ENCODE assay signal across 1 cellular context in the genomic region with DNA sequence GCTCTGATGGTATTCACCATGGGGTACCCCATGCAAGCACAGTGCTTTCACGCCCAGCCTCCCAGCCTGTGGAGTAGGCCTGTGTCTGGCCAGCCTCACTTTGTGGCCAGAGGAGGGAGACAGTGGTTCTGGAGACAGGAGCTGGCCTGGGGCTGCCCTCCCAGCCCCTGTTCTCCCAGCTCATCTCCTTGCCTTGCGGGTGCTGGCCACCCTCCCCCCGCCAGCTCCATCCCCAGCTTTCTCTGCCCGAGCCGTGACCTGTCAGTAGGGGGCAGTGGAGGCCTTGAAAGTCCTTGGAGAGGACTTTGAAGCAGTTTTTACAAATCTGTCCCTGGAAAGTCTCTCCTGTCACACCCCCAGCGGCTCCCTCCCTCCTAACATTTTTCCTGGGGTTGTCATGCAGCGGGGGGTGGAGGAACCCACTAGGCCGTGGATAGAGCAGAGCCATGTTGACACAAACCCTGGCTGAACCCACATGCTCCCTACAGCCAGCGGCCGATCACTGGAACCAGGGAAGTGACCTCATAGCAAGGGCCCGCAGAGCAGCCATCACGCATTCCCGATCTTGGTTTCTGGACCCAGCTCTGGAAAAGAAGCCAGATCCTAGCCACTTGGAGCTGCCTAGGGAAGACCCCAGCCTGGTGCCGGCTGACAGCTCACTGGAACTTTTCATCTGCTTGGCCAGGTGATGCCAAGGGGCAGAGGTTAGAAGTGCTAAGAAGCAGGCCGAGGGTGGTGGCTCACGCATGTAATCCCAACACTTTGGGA.
TF ChIP-seq lines count a peak whose summit lies in the region.

No MANE protein-coding gene starts in this region.

TF ChIP-seq in H1, 55 proteins besides CTCF, POLR2A, EP300 and RAD21 (continued from another document):
- TF ChIP-seq E2F6 (IDR thresholded peaks at IDR 0.05): no peak
- no peak for TF ChIP-seq NANOG (IDR thresholded peaks at IDR 0.05; ENCODE audit: insufficient read depth, low read depth, low read length, poor library complexity, severe bottlenecking)
- peak; percentile 63 for TF ChIP-seq ASH2L (IDR thresholded peaks at IDR 0.05; ENCODE audit: low read length)
- TF ChIP-seq CREB1 (IDR thresholded peaks at IDR 0.05): no peak
- no peak for TF ChIP-seq PHF8 (conservative IDR thresholded peaks at IDR 0.05; ENCODE audit: low read depth, low read length)
- TF ChIP-seq, protein P1, sequence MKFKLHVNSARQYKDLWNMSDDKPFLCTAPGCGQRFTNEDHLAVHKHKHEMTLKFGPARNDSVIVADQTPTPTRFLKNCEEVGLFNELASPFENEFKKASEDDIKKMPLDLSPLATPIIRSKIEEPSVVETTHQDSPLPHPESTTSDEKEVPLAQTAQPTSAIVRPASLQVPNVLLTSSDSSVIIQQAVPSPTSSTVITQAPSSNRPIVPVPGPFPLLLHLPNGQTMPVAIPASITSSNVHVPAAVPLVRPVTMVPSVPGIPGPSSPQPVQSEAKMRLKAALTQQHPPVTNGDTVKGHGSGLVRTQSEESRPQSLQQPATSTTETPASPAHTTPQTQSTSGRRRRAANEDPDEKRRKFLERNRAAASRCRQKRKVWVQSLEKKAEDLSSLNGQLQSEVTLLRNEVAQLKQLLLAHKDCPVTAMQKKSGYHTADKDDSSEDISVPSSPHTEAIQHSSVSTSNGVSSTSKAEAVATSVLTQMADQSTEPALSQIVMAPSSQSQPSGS (IDR thresholded peaks at IDR 0.05; ENCODE audit: low read length): peak; percentile 78; the same call in 1 of the 2 replicates
- TF ChIP-seq JUND (IDR thresholded peaks at IDR 0.05; ENCODE audit: low read length): peak; percentile 39; the same call in 1 of the 2 replicates
- TF ChIP-seq BRCA1 (IDR thresholded peaks at IDR 0.05; ENCODE audit: low read depth, low read length): no peak
- no peak for TF ChIP-seq CHD1 (IDR thresholded peaks at IDR 0.05; ENCODE audit: low read depth, low read length)
- TF ChIP-seq SIN3A (conservative IDR thresholded peaks at IDR 0.05 in 1 of 2, IDR thresholded peaks at IDR 0.05 in 1 of 2; ENCODE audit: low read depth in 1 of 2, low read length in 2 of 2): peak in 1 of 2 experiments; percentile 80; a peak in 2 of 4 replicates
- no peak for TF ChIP-seq HDAC6 (IDR thresholded peaks at IDR 0.05; ENCODE audit: low read depth, low read length)
- 0 out of 2 replicates have a peak, but pooled peaks have one; percentile 31 for TF ChIP-seq POU5F1 (IDR thresholded peaks at IDR 0.05; ENCODE audit: low read depth, low read length)
- no peak for TF ChIP-seq SUZ12 (IDR thresholded peaks at IDR 0.05; ENCODE audit: low read length)
- TF ChIP-seq, protein P2, sequence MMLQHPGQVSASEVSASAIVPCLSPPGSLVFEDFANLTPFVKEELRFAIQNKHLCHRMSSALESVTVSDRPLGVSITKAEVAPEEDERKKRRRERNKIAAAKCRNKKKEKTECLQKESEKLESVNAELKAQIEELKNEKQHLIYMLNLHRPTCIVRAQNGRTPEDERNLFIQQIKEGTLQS (IDR thresholded peaks at IDR 0.05; ENCODE audit: insufficient read depth, low read depth, low read length): no peak
- no peak for TF ChIP-seq SP2 (IDR thresholded peaks at IDR 0.05; ENCODE audit: low read length)
- TF ChIP-seq HDAC2 (IDR thresholded peaks at IDR 0.05; ENCODE audit: borderline replicate concordance in 1 of 2, low read depth in 2 of 2, low read length in 2 of 2): 0 out of 4 replicates have a peak, but pooled peaks of 1 of the 2 experiments have one; percentile 20
- TF ChIP-seq CTBP2 (IDR thresholded peaks at IDR 0.05; ENCODE audit: borderline replicate concordance, insufficient read depth, insufficient read length, low read length): peak; percentile 80
- peak; percentile 70; the same call in 1 of the 2 replicates for TF ChIP-seq RXRA (IDR thresholded peaks at IDR 0.05; ENCODE audit: insufficient read depth, low read depth, low read length)
- TF ChIP-seq, protein P3, sequence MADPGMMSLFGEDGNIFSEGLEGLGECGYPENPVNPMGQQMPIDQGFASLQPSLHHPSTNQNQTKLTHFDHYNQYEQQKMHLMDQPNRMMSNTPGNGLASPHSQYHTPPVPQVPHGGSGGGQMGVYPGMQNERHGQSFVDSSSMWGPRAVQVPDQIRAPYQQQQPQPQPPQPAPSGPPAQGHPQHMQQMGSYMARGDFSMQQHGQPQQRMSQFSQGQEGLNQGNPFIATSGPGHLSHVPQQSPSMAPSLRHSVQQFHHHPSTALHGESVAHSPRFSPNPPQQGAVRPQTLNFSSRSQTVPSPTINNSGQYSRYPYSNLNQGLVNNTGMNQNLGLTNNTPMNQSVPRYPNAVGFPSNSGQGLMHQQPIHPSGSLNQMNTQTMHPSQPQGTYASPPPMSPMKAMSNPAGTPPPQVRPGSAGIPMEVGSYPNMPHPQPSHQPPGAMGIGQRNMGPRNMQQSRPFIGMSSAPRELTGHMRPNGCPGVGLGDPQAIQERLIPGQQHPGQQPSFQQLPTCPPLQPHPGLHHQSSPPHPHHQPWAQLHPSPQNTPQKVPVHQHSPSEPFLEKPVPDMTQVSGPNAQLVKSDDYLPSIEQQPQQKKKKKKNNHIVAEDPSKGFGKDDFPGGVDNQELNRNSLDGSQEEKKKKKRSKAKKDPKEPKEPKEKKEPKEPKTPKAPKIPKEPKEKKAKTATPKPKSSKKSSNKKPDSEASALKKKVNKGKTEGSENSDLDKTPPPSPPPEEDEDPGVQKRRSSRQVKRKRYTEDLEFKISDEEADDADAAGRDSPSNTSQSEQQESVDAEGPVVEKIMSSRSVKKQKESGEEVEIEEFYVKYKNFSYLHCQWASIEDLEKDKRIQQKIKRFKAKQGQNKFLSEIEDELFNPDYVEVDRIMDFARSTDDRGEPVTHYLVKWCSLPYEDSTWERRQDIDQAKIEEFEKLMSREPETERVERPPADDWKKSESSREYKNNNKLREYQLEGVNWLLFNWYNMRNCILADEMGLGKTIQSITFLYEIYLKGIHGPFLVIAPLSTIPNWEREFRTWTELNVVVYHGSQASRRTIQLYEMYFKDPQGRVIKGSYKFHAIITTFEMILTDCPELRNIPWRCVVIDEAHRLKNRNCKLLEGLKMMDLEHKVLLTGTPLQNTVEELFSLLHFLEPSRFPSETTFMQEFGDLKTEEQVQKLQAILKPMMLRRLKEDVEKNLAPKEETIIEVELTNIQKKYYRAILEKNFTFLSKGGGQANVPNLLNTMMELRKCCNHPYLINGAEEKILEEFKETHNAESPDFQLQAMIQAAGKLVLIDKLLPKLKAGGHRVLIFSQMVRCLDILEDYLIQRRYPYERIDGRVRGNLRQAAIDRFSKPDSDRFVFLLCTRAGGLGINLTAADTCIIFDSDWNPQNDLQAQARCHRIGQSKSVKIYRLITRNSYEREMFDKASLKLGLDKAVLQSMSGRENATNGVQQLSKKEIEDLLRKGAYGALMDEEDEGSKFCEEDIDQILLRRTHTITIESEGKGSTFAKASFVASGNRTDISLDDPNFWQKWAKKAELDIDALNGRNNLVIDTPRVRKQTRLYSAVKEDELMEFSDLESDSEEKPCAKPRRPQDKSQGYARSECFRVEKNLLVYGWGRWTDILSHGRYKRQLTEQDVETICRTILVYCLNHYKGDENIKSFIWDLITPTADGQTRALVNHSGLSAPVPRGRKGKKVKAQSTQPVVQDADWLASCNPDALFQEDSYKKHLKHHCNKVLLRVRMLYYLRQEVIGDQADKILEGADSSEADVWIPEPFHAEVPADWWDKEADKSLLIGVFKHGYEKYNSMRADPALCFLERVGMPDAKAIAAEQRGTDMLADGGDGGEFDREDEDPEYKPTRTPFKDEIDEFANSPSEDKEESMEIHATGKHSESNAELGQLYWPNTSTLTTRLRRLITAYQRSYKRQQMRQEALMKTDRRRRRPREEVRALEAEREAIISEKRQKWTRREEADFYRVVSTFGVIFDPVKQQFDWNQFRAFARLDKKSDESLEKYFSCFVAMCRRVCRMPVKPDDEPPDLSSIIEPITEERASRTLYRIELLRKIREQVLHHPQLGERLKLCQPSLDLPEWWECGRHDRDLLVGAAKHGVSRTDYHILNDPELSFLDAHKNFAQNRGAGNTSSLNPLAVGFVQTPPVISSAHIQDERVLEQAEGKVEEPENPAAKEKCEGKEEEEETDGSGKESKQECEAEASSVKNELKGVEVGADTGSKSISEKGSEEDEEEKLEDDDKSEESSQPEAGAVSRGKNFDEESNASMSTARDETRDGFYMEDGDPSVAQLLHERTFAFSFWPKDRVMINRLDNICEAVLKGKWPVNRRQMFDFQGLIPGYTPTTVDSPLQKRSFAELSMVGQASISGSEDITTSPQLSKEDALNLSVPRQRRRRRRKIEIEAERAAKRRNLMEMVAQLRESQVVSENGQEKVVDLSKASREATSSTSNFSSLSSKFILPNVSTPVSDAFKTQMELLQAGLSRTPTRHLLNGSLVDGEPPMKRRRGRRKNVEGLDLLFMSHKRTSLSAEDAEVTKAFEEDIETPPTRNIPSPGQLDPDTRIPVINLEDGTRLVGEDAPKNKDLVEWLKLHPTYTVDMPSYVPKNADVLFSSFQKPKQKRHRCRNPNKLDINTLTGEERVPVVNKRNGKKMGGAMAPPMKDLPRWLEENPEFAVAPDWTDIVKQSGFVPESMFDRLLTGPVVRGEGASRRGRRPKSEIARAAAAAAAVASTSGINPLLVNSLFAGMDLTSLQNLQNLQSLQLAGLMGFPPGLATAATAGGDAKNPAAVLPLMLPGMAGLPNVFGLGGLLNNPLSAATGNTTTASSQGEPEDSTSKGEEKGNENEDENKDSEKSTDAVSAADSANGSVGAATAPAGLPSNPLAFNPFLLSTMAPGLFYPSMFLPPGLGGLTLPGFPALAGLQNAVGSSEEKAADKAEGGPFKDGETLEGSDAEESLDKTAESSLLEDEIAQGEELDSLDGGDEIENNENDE (IDR thresholded peaks at IDR 0.05; ENCODE audit: insufficient replicate concordance, low read length): no peak
- TF ChIP-seq CHD2 (IDR thresholded peaks at IDR 0.05; ENCODE audit: low read length): peak; percentile 63; the same call in 1 of the 2 replicates
TF ChIP-seq in H1: peak in this region for 13.
